Comparison of ENCODE assay signal across 13 cellular contexts in the genomic region with DNA sequence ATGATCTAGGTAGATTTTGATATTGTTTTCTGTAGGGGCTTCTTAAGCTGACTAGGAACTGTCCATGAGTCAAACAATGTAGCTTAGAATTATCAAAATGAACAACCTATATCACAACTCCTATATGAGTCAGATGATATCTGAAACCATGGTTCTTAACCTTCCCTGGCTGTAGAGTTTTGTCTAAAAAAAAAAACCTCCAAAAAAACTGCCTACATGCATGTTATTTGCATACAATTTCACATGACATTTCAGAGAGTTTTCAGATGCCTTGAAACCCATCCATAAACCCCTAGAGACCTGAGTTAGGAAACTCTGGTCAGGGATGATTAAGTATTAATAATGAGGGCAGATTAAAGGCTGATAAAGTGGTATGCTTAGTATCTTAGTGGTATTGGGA.
A peak's percentile ranks its signal among the peaks of the same experiment; 100 is the strongest.
DNase-seq lines count a peak whose midpoint lies in the region; ATAC-seq lines count a peak whose summit lies in the region.
"Had no signal": no experiment of that assay in that cellular context is flagged by ENCODE, and none has a peak within 500 bp of the region (broad histone marks: within the 10 kb centered on the region; RNA-seq: fewer than 3 reads in every experiment).

No MANE protein-coding gene starts in this region.

- H3K36me3 Mint-ChIP-seq in activated T-cell treated with anti-CD3 and anti-CD28 coated beads, Interleukin-2, amount 50 U/mL, for 24 hours (ENCODE audit: low read depth), result no peaks in the 10 kb centered on the region

- ATAC-seq in HG02588 (IDR thresholded peaks at IDR 0.05; ENCODE audit: unreplicated experiment) (peak; percentile 66), HG03432 (IDR thresholded peaks at IDR 0.05; ENCODE audit: unreplicated experiment) (peak; percentile 91), HG03139 (IDR thresholded peaks at IDR 0.05; ENCODE audit: unreplicated experiment) (no peak)
- ATAC-seq in stimulated activated naive CD8-positive, alpha-beta T cell treated with anti-CD3 and anti-CD28 coated beads, Interleukin-15, Interleukin-2, amounts not matched to agents 100 U/mL and 50 U/mL, for 24 hours, result peak; percentile 96

- peaks cover 2% of the 10 kb centered on the region for H3K9me3 Mint-ChIP-seq in activated T-cell treated with anti-CD3 and anti-CD28 coated beads, Interleukin-2, amount 50 U/mL, for 24 hours

- no peak overlapping the region for H3K4me3 Mint-ChIP-seq in activated T-cell treated with anti-CD3 and anti-CD28 coated beads, Interleukin-2, amount 50 U/mL, for 24 hours
- H3K4me3 Mint-ChIP-seq: naive B cell had no signal

- DNase-seq in activated T-cell treated with anti-CD3 and anti-CD28 coated beads, Interleukin-2, amount 50 U/mL, for 24 hours, result no peak
- DNase-seq in activated T-cell treated with anti-CD3 and anti-CD28 coated beads, Interleukin-2, amount 50 U/mL, for 48 hours, result no peak
- no peak for DNase-seq in stimulated activated naive CD8-positive, alpha-beta T cell treated with anti-CD3 and anti-CD28 coated beads, Interleukin-15, Interleukin-2, amounts not matched to agents 100 U/mL and 50 U/mL, for 24 hours
- DNase-seq in islet precursor cell (no peak), NCI-H1105 treated with DMSO at 0.1 percent for 48 hours (lab: John Stamatoyannopoulos, UW) (no peak)
- DNase-seq: cerebellar nuclear complex, kidney glomerular epithelial cell, naive B cell, NCI-H1930, stomach had no signal

- peaks cover 30% of the 10 kb centered on the region for H3K4me1 Mint-ChIP-seq in activated T-cell treated with anti-CD3 and anti-CD28 coated beads, Interleukin-2, amount 50 U/mL, for 24 hours (ENCODE audit: low read depth)

- no peaks in the 10 kb centered on the region for H3K27me3 Mint-ChIP-seq in activated T-cell treated with anti-CD3 and anti-CD28 coated beads, Interleukin-2, amount 50 U/mL, for 24 hours
- H3K27me3 Mint-ChIP-seq: naive B cell had no signal

- peak overlapping the region; percentile 73 for H3K27ac Mint-ChIP-seq in activated T-cell treated with anti-CD3 and anti-CD28 coated beads, Interleukin-2, amount 50 U/mL, for 24 hours
